In the genomic region with DNA sequence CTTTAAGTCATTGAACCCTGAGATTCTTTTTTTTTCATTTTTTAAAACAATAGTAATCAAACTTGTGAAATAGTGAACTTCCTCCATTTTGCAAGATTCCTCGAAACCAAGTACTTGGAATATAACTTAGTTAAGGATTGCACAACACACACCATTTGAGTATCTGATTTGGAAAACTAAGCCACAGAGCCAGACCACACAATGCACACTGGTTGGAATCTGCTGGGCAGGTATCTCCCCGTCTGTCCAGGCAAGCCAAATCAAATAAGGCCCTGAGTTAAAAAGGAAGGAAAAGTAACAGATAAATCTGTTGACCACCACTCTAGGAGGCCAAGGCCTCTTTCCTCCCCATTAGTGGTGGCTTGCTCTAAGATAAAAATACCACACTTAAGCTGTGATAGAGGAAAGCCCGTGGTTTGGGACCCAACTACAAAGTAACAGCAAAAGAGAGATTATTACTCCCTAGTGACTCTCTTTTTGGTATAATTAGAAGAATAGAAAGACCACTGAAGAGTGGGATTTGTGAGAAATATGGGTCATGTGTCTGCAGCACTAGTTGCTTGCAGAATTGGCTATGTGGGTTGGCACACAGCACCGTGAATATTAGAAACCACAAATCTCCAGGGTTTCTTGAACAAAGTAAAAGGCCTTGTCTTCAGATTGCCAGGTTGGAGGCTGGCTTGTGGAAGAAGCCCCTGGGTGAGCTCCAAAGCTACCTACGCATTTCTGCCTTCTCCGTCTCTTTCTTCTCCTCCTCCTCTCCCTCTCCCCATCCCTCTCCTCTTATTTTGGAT, we compare ENCODE assay signal across 21 cellular contexts.
DNase-seq lines count a peak whose midpoint lies in the region; ATAC-seq and TF ChIP-seq lines count a peak whose summit lies in the region.
"Had no signal": no experiment of that assay in that cellular context is flagged by ENCODE, and none has a peak within 500 bp of the region (broad histone marks: within the 10 kb centered on the region; RNA-seq: fewer than 3 reads in every experiment).

No MANE protein-coding gene starts in this region.

- peaks cover 13% of the 10 kb centered on the region for H3F3A ChIP-seq in SK-N-SH (replicated peaks; ENCODE audit: insufficient read depth)

- H3K9ac ChIP-seq in SK-N-SH (no peak overlapping the region), adipocyte (ENCODE audit: low read length) (no peak overlapping the region)

- H3K4me3 ChIP-seq in SK-N-SH (ENCODE audit: low read depth in 2 of 2, low read length in 1 of 2) (no peak overlapping the region), adipocyte (ENCODE audit: low read length) (no peak overlapping the region), fibroblast of villous mesenchyme (ENCODE audit: low read depth, low read length) (no peak overlapping the region)
- H3K4me3 ChIP-seq: skin epidermis, tibial artery had no signal

- peaks cover 32% of the 10 kb centered on the region for H3K4me1 Mint-ChIP-seq in activated CD4-positive, alpha-beta T cell treated with anti-CD3 and anti-CD28 coated beads for 36 hours

- DNase-seq in SK-N-SH (no peak), adipocyte (ENCODE audit: low read depth) (peak; percentile 66), fibroblast of villous mesenchyme (ENCODE audit: low read depth) (peak; percentile 33), stromal cell of bone marrow (ENCODE audit: low read depth) (peak; percentile 30), cortex of kidney (lab: John Stamatoyannopoulos, UW) (no peak), DMS79 treated with DMSO at 0.1 percent for 48 hours (lab: John Stamatoyannopoulos, UW) (no peak)
- DNase-seq in activated CD4-positive, alpha-beta T cell treated with anti-CD3 and anti-CD28 coated beads for 36 hours = no peak
- DNase-seq: 8988T; anterior cingulate cortex; CD8-positive, alpha-beta T cell; effector memory CD4-positive, alpha-beta T cell; H7; NCI-H2081; NCI-H524; PC-3; tibial artery; WERI-Rb-1 had no signal

- no peaks in the 10 kb centered on the region for H3K27me3 Mint-ChIP-seq in activated CD4-positive, alpha-beta T cell treated with anti-CD3 and anti-CD28 coated beads for 36 hours

- TF ChIP-seq EP300 in SK-N-SH (IDR thresholded peaks at IDR 0.05; ENCODE audit: borderline replicate concordance in 1 of 2, low read depth in 1 of 2, low read length in 1 of 2) = no peak

- H3K79me2 ChIP-seq in SK-N-SH (ENCODE audit: insufficient read depth) = no peaks in the 10 kb centered on the region

- no peaks in the 10 kb centered on the region for H4K20me1 ChIP-seq in SK-N-SH (ENCODE audit: insufficient read depth)

- H3K4me2 ChIP-seq in SK-N-SH = no peak overlapping the region

- intact Hi-C loops in activated CD4-positive, alpha-beta T cell treated with anti-CD3 and anti-CD28 coated beads for 36 hours (cut with DNase I, micrococcal nuclease) = no loop called here

- TF ChIP-seq CTCF in SK-N-SH (IDR thresholded peaks at IDR 0.05) (no peak), fibroblast of villous mesenchyme (IDR thresholded peaks at IDR 0.05; ENCODE audit: insufficient read depth, low read depth, low read length) (no peak)

- no peaks in the 10 kb centered on the region for H3K9me2 ChIP-seq in SK-N-SH

- no peak overlapping the region for H3K27ac Mint-ChIP-seq in activated CD4-positive, alpha-beta T cell treated with anti-CD3 and anti-CD28 coated beads for 36 hours
- H3K27ac Mint-ChIP-seq: activated T-helper 2 cell treated with anti-CD3 and anti-CD28 coated beads, Interferon-gamma antibody, Interleukin-2, Interleukin-4, amounts not matched to agents 10 μg/mL and 5 μg/mL and 100 μg/mL, durations not matched to agents 14 hours and 24 hours and 36 hours; CD8-positive, alpha-beta T cell; mesothelial cell of epicardium had no signal

- H3K27ac ChIP-seq in SK-N-SH (ENCODE audit: low read depth in 2 of 2, low read length in 1 of 2) = no peak overlapping the region
- H3K27ac ChIP-seq: skin epidermis, tibial artery, WERI-Rb-1 had no signal

- no peak overlapping the region for H2AFZ ChIP-seq in SK-N-SH (ENCODE audit: low read depth)

- POLR2A ChIA-PET in SK-N-SH (lab: Yijun Ruan, JAX) = no interaction called here
- POLR2A ChIA-PET in activated CD4-positive, alpha-beta T cell treated with anti-CD3 and anti-CD28 coated beads for 36 hours (lab: Charles Lee) = no interaction called here

- H3K36me3 Mint-ChIP-seq in activated CD4-positive, alpha-beta T cell treated with anti-CD3 and anti-CD28 coated beads for 36 hours (ENCODE audit: low read depth) = no peaks in the 10 kb centered on the region
- H3K36me3 Mint-ChIP-seq: CD8-positive, alpha-beta T cell; mesothelial cell of epicardium had no signal

- H3K9me3 ChIP-seq in SK-N-SH = no peaks in the 10 kb centered on the region
- H3K9me3 ChIP-seq in adipocyte (ENCODE audit: control insufficient read depth, low read length) = no peaks in the 10 kb centered on the region
- H3K9me3 ChIP-seq: tibial artery had no signal

- H3K27me3 ChIP-seq in SK-N-SH (ENCODE audit: insufficient read depth) = no peaks in the 10 kb centered on the region
- no peaks in the 10 kb centered on the region for H3K27me3 ChIP-seq in adipocyte (replicated peaks; ENCODE audit: control insufficient read depth, insufficient read depth, low read length)
- H3K27me3 ChIP-seq: tibial artery had no signal

- no peaks in the 10 kb centered on the region for H3K9me3 Mint-ChIP-seq in activated CD4-positive, alpha-beta T cell treated with anti-CD3 and anti-CD28 coated beads for 36 hours (ENCODE audit: low read depth)
- H3K9me3 Mint-ChIP-seq: activated T-helper 2 cell treated with anti-CD3 and anti-CD28 coated beads, Interferon-gamma antibody, Interleukin-2, Interleukin-4, amounts not matched to agents 10 μg/mL and 5 μg/mL and 100 μg/mL, durations not matched to agents 14 hours and 24 hours and 36 hours; CD8-positive, alpha-beta T cell; mesothelial cell of epicardium had no signal

- ATAC-seq in SK-N-SH treated with all-trans-retinoic acid at 6 μM for 48 hours = no peak
- no peak for ATAC-seq in activated CD4-positive, alpha-beta T cell treated with anti-CD3 and anti-CD28 coated beads for 36 hours
- ATAC-seq: CD8-positive, alpha-beta T cell; PC-3 had no signal

- TF ChIP-seq RAD21 in SK-N-SH (IDR thresholded peaks at IDR 0.05; ENCODE audit: low read length) = no peak

- no peak overlapping the region for H3K4me3 Mint-ChIP-seq in activated CD4-positive, alpha-beta T cell treated with anti-CD3 and anti-CD28 coated beads for 36 hours
- H3K4me3 Mint-ChIP-seq: CD8-positive, alpha-beta T cell; mesothelial cell of epicardium had no signal

- H3K36me3 ChIP-seq in SK-N-SH (replicated peaks in 1 of 2; ENCODE audit: control insufficient read depth in 1 of 2, insufficient read depth in 2 of 2, low read length in 1 of 2) (no peaks in the 10 kb centered on the region), adipocyte (ENCODE audit: control insufficient read depth, insufficient read depth, low read length, severe bottlenecking) (no peaks in the 10 kb centered on the region)
- H3K36me3 ChIP-seq: tibial artery, WERI-Rb-1 had no signal

- 65% methylated on average over 6 of the region's 6 CpGs for WGBS in SK-N-SH (ENCODE audit: low lambda C conversion rate)

- H3K4me1 ChIP-seq in SK-N-SH (ENCODE audit: control insufficient read depth in 1 of 2, insufficient read depth in 2 of 2, low read depth in 1 of 2, low read length in 1 of 2) (peaks cover 11 to 25% of the 10 kb centered on the region in 2 experiments), adipocyte (ENCODE audit: control insufficient read depth, insufficient read depth, low read length) (peaks cover 32% of the 10 kb centered on the region)

- CTCF ChIA-PET in SK-N-SH (lab: Yijun Ruan, JAX) = no interaction called here
- CTCF ChIA-PET in activated CD4-positive, alpha-beta T cell treated with anti-CD3 and anti-CD28 coated beads for 36 hours (lab: Charles Lee) = no interaction called here

TF ChIP-seq in SK-N-SH treated with all-trans-retinoic acid at 6 μM for 48 hours, 23 proteins besides CTCF, POLR2A, EP300 and RAD21:
- TF ChIP-seq ISL1 (CRISPR knock-in tag; IDR thresholded peaks at IDR 0.05) = peak; percentile 34; the same call in 1 of the 2 replicates
- TF ChIP-seq RARB (CRISPR knock-in tag; IDR thresholded peaks at IDR 0.05) = no peak
TF ChIP-seq in SK-N-SH treated with all-trans-retinoic acid at 6 μM for 48 hours: peak in this region for 1.

TF ChIP-seq in SK-N-SH, 30 proteins besides CTCF, POLR2A, EP300 and RAD21 (continues in another document):
- TF ChIP-seq YY1 (IDR thresholded peaks at IDR 0.05; ENCODE audit: low read depth) (no peak), POLR2AphosphoS5 (IDR thresholded peaks at IDR 0.05; ENCODE audit: low read depth, low read length) (no peak), GATA2 (CRISPR knock-in tag; IDR thresholded peaks at IDR 0.05) (no peak), FOXM1 (IDR thresholded peaks at IDR 0.05; ENCODE audit: low read depth) (no peak), USF2 (IDR thresholded peaks at IDR 0.05; ENCODE audit: borderline replicate concordance, low read depth, low read length) (no peak), FOSL2 (IDR thresholded peaks at IDR 0.05; ENCODE audit: borderline replicate concordance, low read depth) (no peak), FOXJ3 (CRISPR knock-in tag; IDR thresholded peaks at IDR 0.05) (no peak), GABPA (IDR thresholded peaks at IDR 0.05; ENCODE audit: low read depth) (no peak)
- TF ChIP-seq, protein P1, sequence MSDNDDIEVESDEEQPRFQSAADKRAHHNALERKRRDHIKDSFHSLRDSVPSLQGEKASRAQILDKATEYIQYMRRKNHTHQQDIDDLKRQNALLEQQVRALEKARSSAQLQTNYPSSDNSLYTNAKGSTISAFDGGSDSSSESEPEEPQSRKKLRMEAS (IDR thresholded peaks at IDR 0.05; ENCODE audit: low read depth) = no peak

Comparison
In these comparisons a context has a peak if more than half of its experiments do, and no peak if none do; other contexts are left out.
1. DNase-seq: peak in adipocyte (single experiment), fibroblast of villous mesenchyme (single experiment) and stromal cell of bone marrow (single experiment); none in SK-N-SH (single experiment), cortex of kidney (single experiment), activated CD4-positive, alpha-beta T cell treated with anti-CD3 and anti-CD28 coated beads for 36 hours (single experiment) and DMS79 treated with DMSO at 0.1 percent for 48 hours (single experiment).